ENCODE assay signal across 1 cellular context in the genomic region with DNA sequence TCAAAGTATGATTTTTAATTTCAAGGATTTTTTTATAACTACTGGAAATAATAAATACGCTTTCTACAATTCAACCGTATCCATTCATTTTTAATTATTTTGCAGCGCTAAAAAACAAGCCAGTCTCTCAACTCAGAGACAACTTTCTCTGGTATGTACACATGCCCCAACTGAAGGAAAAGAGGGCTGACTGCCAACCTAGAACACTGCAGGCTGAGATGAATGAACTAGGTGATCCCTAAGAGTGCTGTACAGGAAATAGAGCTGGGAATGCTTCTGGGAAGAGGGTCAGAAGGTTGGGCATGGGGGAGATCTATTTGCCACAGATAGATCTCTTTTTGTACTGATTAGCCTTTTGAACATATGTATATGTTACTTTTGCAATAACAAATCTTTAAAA.
TF ChIP-seq lines count a peak whose summit lies in the region.

No MANE protein-coding gene starts in this region.

TF ChIP-seq in H1, 55 proteins besides CTCF, POLR2A, EP300 and RAD21 (continued from another document):
- TF ChIP-seq, protein P1, sequence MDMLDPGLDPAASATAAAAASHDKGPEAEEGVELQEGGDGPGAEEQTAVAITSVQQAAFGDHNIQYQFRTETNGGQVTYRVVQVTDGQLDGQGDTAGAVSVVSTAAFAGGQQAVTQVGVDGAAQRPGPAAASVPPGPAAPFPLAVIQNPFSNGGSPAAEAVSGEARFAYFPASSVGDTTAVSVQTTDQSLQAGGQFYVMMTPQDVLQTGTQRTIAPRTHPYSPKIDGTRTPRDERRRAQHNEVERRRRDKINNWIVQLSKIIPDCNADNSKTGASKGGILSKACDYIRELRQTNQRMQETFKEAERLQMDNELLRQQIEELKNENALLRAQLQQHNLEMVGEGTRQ (IDR thresholded peaks at IDR 0.05; ENCODE audit: low read length) = no peak
- TF ChIP-seq CBX5 (IDR thresholded peaks at IDR 0.05; ENCODE audit: low read depth, low read length) (no peak), POU5F1 (IDR thresholded peaks at IDR 0.05; ENCODE audit: low read depth, low read length) (no peak), EZH2 (IDR thresholded peaks at IDR 0.05; ENCODE audit: low read depth, low read length, severe bottlenecking) (no peak), BACH1 (IDR thresholded peaks at IDR 0.05; ENCODE audit: low read length) (no peak), PHF8 (conservative IDR thresholded peaks at IDR 0.05; ENCODE audit: low read depth, low read length) (no peak), TEAD4 (IDR thresholded peaks at IDR 0.05; ENCODE audit: low read depth, low read length) (no peak), KDM4A (IDR thresholded peaks at IDR 0.05; ENCODE audit: low read depth, low read length, severe bottlenecking) (no peak), NRF1 (IDR thresholded peaks at IDR 0.05; ENCODE audit: low read depth, low read length) (no peak), CTBP2 (IDR thresholded peaks at IDR 0.05; ENCODE audit: borderline replicate concordance, insufficient read depth, insufficient read length, low read length) (no peak), TAF1 (IDR thresholded peaks at IDR 0.05; ENCODE audit: low read depth, low read length) (no peak), SIRT6 (IDR thresholded peaks at IDR 0.05; ENCODE audit: low read length) (no peak), NANOG (IDR thresholded peaks at IDR 0.05; ENCODE audit: insufficient read depth, low read depth, low read length, poor library complexity, severe bottlenecking) (no peak), MAX (IDR thresholded peaks at IDR 0.05) (no peak), RXRA (IDR thresholded peaks at IDR 0.05; ENCODE audit: insufficient read depth, low read depth, low read length) (no peak), SP4 (IDR thresholded peaks at IDR 0.05; ENCODE audit: low read length) (no peak)
TF ChIP-seq in H1: peak in this region for 0.
